ENCODE assay signal across 8 cellular contexts in the genomic region with DNA sequence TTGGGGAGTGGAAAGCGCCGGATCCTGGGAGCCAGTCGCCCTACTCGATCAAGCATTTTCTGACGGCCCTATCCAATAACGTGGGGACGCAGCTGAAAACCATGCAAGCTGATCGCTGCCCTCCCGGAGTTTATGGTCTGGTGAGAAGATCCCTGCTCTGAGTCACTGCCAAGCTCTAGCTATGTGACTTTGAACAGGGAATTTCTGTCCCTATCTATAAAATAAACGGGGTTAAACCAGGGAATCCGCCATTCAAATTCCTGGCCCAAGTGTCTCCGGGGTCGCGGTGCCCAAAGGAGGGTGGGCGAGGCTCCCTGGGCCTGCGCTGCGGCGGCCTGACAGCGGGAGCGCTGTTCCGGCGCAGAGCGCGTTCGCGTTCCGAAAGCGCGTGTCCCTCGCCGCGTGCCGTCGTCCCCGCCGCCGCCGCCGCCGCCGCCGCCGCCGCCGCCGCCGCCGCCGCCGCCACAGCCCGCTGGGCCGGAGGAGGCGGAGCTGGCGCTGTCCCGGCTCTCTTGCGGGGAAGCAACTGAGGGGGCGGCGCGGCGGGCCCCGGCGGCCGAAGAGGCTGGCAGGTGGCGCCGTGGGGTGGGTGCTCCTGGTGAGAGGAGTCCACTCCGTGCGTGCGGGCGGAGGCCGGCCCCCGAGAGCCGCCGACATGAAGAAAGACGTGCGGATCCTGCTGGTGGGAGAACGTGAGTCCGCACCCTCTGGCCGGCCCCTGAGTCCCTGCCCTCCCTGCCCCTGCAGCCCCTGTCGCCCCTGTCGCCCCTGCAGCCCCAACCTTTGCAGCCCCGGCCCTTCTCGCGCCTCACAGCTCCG. TPM values are rescaled to one million over a fixed set of nuclear protein-coding genes. Genes with fewer than 3 reads are reported as not detected.
DNase-seq lines count a peak whose midpoint lies in the region; ATAC-seq and TF ChIP-seq lines count a peak whose summit lies in the region.

Gene RHOT1 (plus strand): TSS at position 465 of the 819 bp plus-strand sequence. CDS start 191 bp downstream, at position 656.

- H3K4me3 Mint-ChIP-seq in T-helper 17 cell: peak within 1 kb of the TSS; percentile 98

- peak; percentile 76 for TF ChIP-seq CTCF in GM12872 (IDR thresholded peaks at IDR 0.05; ENCODE audit: insufficient read depth, low read depth, low read length)

- no peaks in the 10 kb centered on the region for H3K36me3 Mint-ChIP-seq in T-helper 17 cell (ENCODE audit: low read depth)

- H3K4me1 Mint-ChIP-seq in T-helper 17 cell: peaks cover 17% of the 10 kb centered on the region

- no peaks in the 10 kb centered on the region for H3K27me3 Mint-ChIP-seq in T-helper 17 cell

- H3K9me3 ChIP-seq in T-helper 17 cell (ENCODE audit: control insufficient read depth, low read length, poor library complexity, severe bottlenecking): no peaks in the 10 kb centered on the region

- H3K27ac Mint-ChIP-seq in T-helper 17 cell: peak within 1 kb of the TSS; percentile 95

- ATAC-seq in HG02678 (IDR thresholded peaks at IDR 0.05; ENCODE audit: unreplicated experiment) (peak; percentile 72), T-helper 17 cell (peak; percentile 85), HG03457 (IDR thresholded peaks at IDR 0.05; ENCODE audit: unreplicated experiment) (no peak)

- DNase-seq in NCI-H1417 (lab: John Stamatoyannopoulos, UW): peak; percentile 71 to 94 (median 92)
- peak; percentile 66 to 71 (median 69) for DNase-seq in T-helper 17 cell
- peak in 54 of 58 donors; percentile 23 to 88 (median 71) for DNase-seq in anterior cingulate cortex (lab: John Stamatoyannopoulos, UW)
- peak; percentile 85 for DNase-seq in hepatic stellate cell (ENCODE audit: low spot score)
- peak; percentile 92 for DNase-seq in retina

RNA-seq across cellular contexts. Expression of gene RHOT1, which starts in this region (rescaled TPM):
- 10 to 100 TPM; 18.9 to 19.5 TPM for total RNA-seq in T-helper 17 cell
